ENCODE assay signal across 11 cellular contexts in the genomic region with DNA sequence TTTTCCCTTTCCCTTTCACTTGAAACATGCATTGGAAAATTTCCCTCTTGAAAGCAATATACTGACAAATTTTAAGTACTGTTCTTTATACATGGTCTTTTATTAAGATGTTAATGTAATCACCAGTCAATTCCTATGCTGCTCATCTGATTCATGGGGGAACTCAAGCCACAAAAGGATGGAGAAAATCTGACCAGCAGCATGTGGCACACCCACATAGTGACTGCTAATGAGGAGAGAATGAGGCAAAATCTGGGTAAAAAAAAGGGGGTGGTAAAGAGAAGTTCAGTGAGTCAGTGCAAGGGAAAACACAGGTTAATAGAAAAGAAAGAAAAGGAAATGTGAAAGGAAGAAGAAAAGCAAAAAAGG. TPM values are rescaled to one million over a fixed set of nuclear protein-coding genes. Genes with fewer than 3 reads are reported as not detected.
DNase-seq lines count a peak whose midpoint lies in the region; ATAC-seq and TF ChIP-seq lines count a peak whose summit lies in the region.
"Had no signal": no experiment of that assay in that cellular context is flagged by ENCODE, and none has a peak within 500 bp of the region (broad histone marks: within the 10 kb centered on the region; RNA-seq: fewer than 3 reads in every experiment).

No MANE protein-coding gene starts in this region.

- no peaks in the 10 kb centered on the region for H3K9me3 Mint-ChIP-seq in MCF 10A (ENCODE audit: unreplicated experiment)
- H3K9me3 Mint-ChIP-seq in activated naive CD4-positive, alpha-beta T cell treated with anti-CD3 and anti-CD28 coated beads, Interleukin-2, amount 50 U/mL, for 72 hours, result peaks cover 0 to 4% of the 10 kb centered on the region in 2 donors

- peaks cover 27% of the 10 kb centered on the region for H3K79me2 ChIP-seq in mammary epithelial cell (ENCODE audit: insufficient read depth, low read length)

- no peaks in the 10 kb centered on the region for H4K20me1 ChIP-seq in mammary epithelial cell (ENCODE audit: insufficient read depth, low read length)

- DNase-seq in mammary epithelial cell (peak; percentile 63), MCF 10A (ENCODE audit: unreplicated experiment) (no peak), vagina (ENCODE audit: extremely low spot score in 2 of 2) (no peak), dermis blood vessel endothelial cell (no peak)
- DNase-seq in activated naive CD4-positive, alpha-beta T cell treated with anti-CD3 and anti-CD28 coated beads, Interleukin-2, amount 50 U/mL, for 72 hours (ENCODE audit: low spot score in 2 of 2), result no peak
- DNase-seq in activated CD4-positive, alpha-beta T cell treated with anti-CD3 and anti-CD28 coated beads for 48 hours, result no peak
- DNase-seq: COR-L47, NCI-H2029 had no signal

- H3K4me2 ChIP-seq in mammary epithelial cell (ENCODE audit: insufficient read depth, low read depth, low read length), result no peak overlapping the region

- no peak overlapping the region for H3K9ac ChIP-seq in mammary epithelial cell (ENCODE audit: insufficient read depth, low read length)
- no peak overlapping the region for H3K9ac ChIP-seq in mucosa of rectum (ENCODE audit: low read depth in 1 of 2, low read length in 2 of 2)

- H3K27me3 Mint-ChIP-seq in MCF 10A (ENCODE audit: insufficient read depth, unreplicated experiment), result no peaks in the 10 kb centered on the region

- H3K27ac Mint-ChIP-seq in MCF 10A (ENCODE audit: low read depth, unreplicated experiment), result no peak overlapping the region
- peak overlapping the region; percentile 38 to 57 for H3K27ac Mint-ChIP-seq in activated naive CD4-positive, alpha-beta T cell treated with anti-CD3 and anti-CD28 coated beads, Interleukin-2, amount 50 U/mL, for 72 hours

- H3K9me3 ChIP-seq in mammary epithelial cell (replicated peaks; ENCODE audit: insufficient read depth, low read length), result no peaks in the 10 kb centered on the region
- H3K9me3 ChIP-seq in mucosa of rectum (ENCODE audit: control insufficient read depth in 2 of 2, low read length in 2 of 2), result no peaks in the 10 kb centered on the region
- H3K9me3 ChIP-seq in vagina, result no peaks in the 10 kb centered on the region

- no peak for TF ChIP-seq CTCF in mammary epithelial cell (conservative IDR thresholded peaks at IDR 0.05 in 1 of 2, IDR thresholded peaks at IDR 0.05 in 1 of 2; ENCODE audit: extremely low read depth in 1 of 2, insufficient read depth in 1 of 2, low read depth in 1 of 2, low read length in 2 of 2)
- no peak for TF ChIP-seq CTCF in MCF 10A (IDR thresholded peaks at IDR 0.05; ENCODE audit: unreplicated experiment)
- TF ChIP-seq CTCF in vagina (IDR thresholded peaks at IDR 0.05), result no peak

- no peak overlapping the region for H3K4me3 Mint-ChIP-seq in MCF 10A (ENCODE audit: unreplicated experiment)

- peaks cover 11% of the 10 kb centered on the region for H3K4me1 Mint-ChIP-seq in MCF 10A (ENCODE audit: insufficient read depth, unreplicated experiment)

- BruUV-seq in mammary epithelial cell (replicated peaks; lab: Mats Ljungman, UMichigan) (no TSS peak), MCF 10A (replicated peaks; lab: Mats Ljungman, UMichigan) (no TSS peak)

- H3K4me3 ChIP-seq in mammary epithelial cell (replicated peaks in 1 of 3; ENCODE audit: insufficient read depth in 1 of 3, low read depth in 2 of 3, low read length in 3 of 3), result no peak overlapping the region
- peak overlapping the region in 1 of 2 donors; percentile 34 for H3K4me3 ChIP-seq in mucosa of rectum (ENCODE audit: low read length in 2 of 2)
- no peak overlapping the region for H3K4me3 ChIP-seq in vagina
- H3K4me3 ChIP-seq: cardiac muscle cell had no signal

- dilution Hi-C loops in mammary epithelial cell (cut with HindIII; ENCODE audit: low sequenced_read_pairs), result no loop called here

- POLR2A ChIA-PET in MCF 10A (lab: Yijun Ruan, JAX), result interaction anchor here (0.7 kb wide), 1 partner anchor 45 kb away, joined by 3 read pairs; no protein-coding TSS in a partner anchor

- CTCF ChIA-PET in mammary epithelial cell (lab: Charles Lee; ENCODE audit: low non-redundant PET), result no interaction called here
- CTCF ChIA-PET in MCF 10A (lab: Yijun Ruan, JAX), result no interaction called here

- no peak for TF ChIP-seq POLR2A in vagina (IDR thresholded peaks at IDR 0.05)

- H3K4me1 ChIP-seq in mammary epithelial cell (ENCODE audit: insufficient read depth, low read length), result peaks cover 8% of the 10 kb centered on the region
- H3K4me1 ChIP-seq in mucosa of rectum (ENCODE audit: control insufficient read depth in 2 of 2, insufficient read depth in 2 of 2, low read length in 2 of 2), result peaks cover 16 to 23% of the 10 kb centered on the region in 2 donors
- H3K4me1 ChIP-seq in vagina, result peaks cover 28% of the 10 kb centered on the region

- H3K36me3 Mint-ChIP-seq in MCF 10A (ENCODE audit: insufficient read depth, unreplicated experiment), result no peaks in the 10 kb centered on the region
- H3K36me3 Mint-ChIP-seq in activated naive CD4-positive, alpha-beta T cell treated with anti-CD3 and anti-CD28 coated beads, Interleukin-2, amount 50 U/mL, for 72 hours, result peaks cover 0 to 11% of the 10 kb centered on the region in 2 donors

- H3K27me3 ChIP-seq in mammary epithelial cell (ENCODE audit: insufficient read depth, low read length) (no peaks in the 10 kb centered on the region), mucosa of rectum (ENCODE audit: control insufficient read depth in 2 of 2, insufficient read depth in 2 of 2, low read length in 2 of 2) (no peaks in the 10 kb centered on the region), vagina (no peaks in the 10 kb centered on the region)
- H3K27me3 ChIP-seq: cardiac muscle cell had no signal

- in situ Hi-C loops in mammary epithelial cell (cut with MboI; ENCODE audit: low sequenced_read_pairs in 2 of 2), result loop anchor here in 1 of 2 donors (10.0 kb wide), 1 partner anchor 63 kb away; the partner anchor contains the start of gene RAD51D

- H2AFZ ChIP-seq in mammary epithelial cell (ENCODE audit: low read depth, low read length), result no peak overlapping the region

- peak; percentile 25 to 71 for ATAC-seq in activated naive CD4-positive, alpha-beta T cell treated with anti-CD3 and anti-CD28 coated beads, Interleukin-2, amount 50 U/mL, for 72 hours
- no peak for ATAC-seq in GM19455 (IDR thresholded peaks at IDR 0.05; ENCODE audit: unreplicated experiment)

- H3K27ac ChIP-seq in mammary epithelial cell (ENCODE audit: insufficient read depth, low read depth, low read length) (no peak overlapping the region), mucosa of rectum (ENCODE audit: low read depth in 2 of 2, low read length in 2 of 2) (peak overlapping the region; percentile 77 to 78), vagina (peak overlapping the region; percentile 8)
- H3K27ac ChIP-seq: cardiac muscle cell had no signal

- intact Hi-C loops in mammary epithelial cell (cut with micrococcal nuclease) (no loop called here), MCF 10A (cut with micrococcal nuclease) (no loop called here), vagina (cut with DNase I) (no loop called here)

- H3K36me3 ChIP-seq in mammary epithelial cell (ENCODE audit: insufficient read depth, low read length) (no peaks in the 10 kb centered on the region), mucosa of rectum (ENCODE audit: control insufficient read depth in 2 of 2, insufficient read depth in 2 of 2, low read length in 2 of 2) (no peaks in the 10 kb centered on the region), vagina (no peaks in the 10 kb centered on the region)
- H3K36me3 ChIP-seq: cardiac muscle cell had no signal

RNA-seq across cellular contexts. Expression of gene RFFL, which starts 11.3 kb away (rescaled TPM):
- total RNA-seq in mammary epithelial cell, result 10 to 100 TPM; 15.7 to 30.2 TPM
- polyA plus RNA-seq in mammary epithelial cell, result 15.3 TPM
- 42.9 TPM for polyA minus RNA-seq in mammary epithelial cell
- total RNA-seq in MCF 10A (2022), result 22.0 and 22.6 TPM in 2 replicates
- total RNA-seq in activated naive CD4-positive, alpha-beta T cell treated with anti-CD3 and anti-CD28 coated beads, Interleukin-2, amount 50 U/mL, for 72 hours, result 10 to 100 TPM in 1 of 2 donors, 1 to 10 TPM in 1; 7.3 to 30.9 TPM
- 25.3 TPM for total RNA-seq in vagina
- 7.0 and 8.1 TPM in 2 replicates for total RNA-seq in dermis blood vessel endothelial cell
